ENCODE assay signal across 8 cellular contexts in the genomic region with DNA sequence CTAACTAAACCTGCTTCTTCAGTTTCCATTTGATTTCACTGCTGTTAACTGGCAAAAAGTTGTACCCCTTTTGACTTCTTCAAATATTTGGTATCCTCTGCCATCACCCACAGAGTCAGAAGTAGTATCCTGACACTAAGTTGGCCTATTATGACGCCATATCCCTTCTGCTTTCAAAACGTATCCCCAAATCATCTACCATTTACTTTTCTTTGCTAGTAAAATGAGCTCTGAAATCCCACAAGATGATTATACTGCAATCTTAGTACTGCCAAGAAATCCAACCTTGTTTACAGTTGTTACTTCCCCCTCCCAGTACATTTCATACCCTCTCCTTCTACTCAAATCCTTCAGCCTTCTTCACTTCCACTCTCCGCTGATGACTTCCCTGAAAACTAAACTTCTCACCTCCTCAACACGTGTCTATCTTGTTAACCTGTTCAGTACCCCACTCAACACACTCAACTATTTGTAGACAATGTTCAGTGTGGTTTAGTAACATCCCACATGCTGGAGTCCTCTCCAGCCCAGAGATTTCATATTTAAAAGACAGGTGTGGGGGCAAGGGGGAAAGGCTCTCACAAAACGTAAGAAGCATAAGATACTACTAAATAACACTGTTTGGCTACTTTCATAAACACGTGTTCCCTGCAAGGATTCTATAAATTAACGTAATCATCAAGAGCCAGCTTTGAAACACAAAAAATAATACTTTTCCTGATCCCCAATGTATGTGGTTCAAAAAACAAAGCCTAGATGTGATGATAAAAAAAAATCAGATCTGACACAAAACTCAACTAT. TPM values are rescaled to one million over a fixed set of nuclear protein-coding genes. Genes with fewer than 3 reads are reported as not detected.
DNase-seq lines count a peak whose midpoint lies in the region; ATAC-seq and TF ChIP-seq lines count a peak whose summit lies in the region.

No MANE protein-coding gene starts in this region.

- peak overlapping the region; percentile 85 for H3K4me3 ChIP-seq in cardiac muscle cell

- intact Hi-C loops in cardiac septum (cut with DNase I) = no loop called here
- intact Hi-C loops in activated CD8-positive, alpha-beta T cell treated with anti-CD3 and anti-CD28 coated beads for 36 hours (cut with micrococcal nuclease) = loop anchor here (5.0 kb wide), 1 partner anchor 332 kb away; no protein-coding TSS in a partner anchor

- DNase-seq in cardiac muscle cell (ENCODE audit: low read depth in 1 of 2, low spot score in 1 of 2) (no peak), cardiac septum (ENCODE audit: low spot score) (no peak), immature natural killer cell (peak in 1 of 3 donors; percentile 4), NCI-H510A treated with DMSO at 0.1 percent for 48 hours (lab: John Stamatoyannopoulos, UW) (no peak), cortex of kidney (lab: John Stamatoyannopoulos, UW) (no peak), NCI-H524 (lab: John Stamatoyannopoulos, UW) (no peak)
- DNase-seq in activated CD8-positive, alpha-beta T cell treated with anti-CD3 and anti-CD28 coated beads for 36 hours = no peak
- no peak for DNase-seq in stimulated activated naive B cell treated with anti-CD40 and anti-IgM and Interleukin-4, amounts not matched to agents 10 μg/mL and 1 μg/mL and 100 μg/mL, for 72 hours

- H3K4me3 Mint-ChIP-seq in activated CD8-positive, alpha-beta T cell treated with anti-CD3 and anti-CD28 coated beads for 36 hours = peak overlapping the region; percentile 81
- H3K4me3 Mint-ChIP-seq in immature natural killer cell = peak overlapping the region; percentile 88 to 96 (median 92)
- H3K4me3 Mint-ChIP-seq in stimulated activated naive B cell treated with anti-CD40 and anti-IgM and Interleukin-4, amounts not matched to agents 10 μg/mL and 1 μg/mL and 100 μg/mL, for 72 hours = peak overlapping the region; percentile 77 to 94

- H3K27me3 ChIP-seq in cardiac muscle cell = no peaks in the 10 kb centered on the region

- POLR2A ChIA-PET in activated CD8-positive, alpha-beta T cell treated with anti-CD3 and anti-CD28 coated beads for 36 hours (lab: Charles Lee) = interaction anchor here (1.0 to 2.3 kb wide), 4 partner anchors 8 to 329 kb away, joined by 4 to 7 read pairs (median 4); a partner anchor contains a TSS

- TF ChIP-seq CTCF in cardiac muscle cell (IDR thresholded peaks at IDR 0.05; ENCODE audit: low read depth, low read length) = no peak
- no peak for TF ChIP-seq CTCF in activated CD8-positive, alpha-beta T cell treated with anti-CD3 and anti-CD28 coated beads for 36 hours (IDR thresholded peaks at IDR 0.05)

- ATAC-seq in activated CD8-positive, alpha-beta T cell treated with anti-CD3 and anti-CD28 coated beads for 36 hours = no peak
- no peak for ATAC-seq in stimulated activated naive B cell treated with anti-CD40 and anti-IgM and Interleukin-4, amounts not matched to agents 10 μg/mL and 1 μg/mL and 100 μg/mL, for 72 hours (replicated peaks)

- H3K27me3 Mint-ChIP-seq in activated CD8-positive, alpha-beta T cell treated with anti-CD3 and anti-CD28 coated beads for 36 hours = no peaks in the 10 kb centered on the region
- H3K27me3 Mint-ChIP-seq in immature natural killer cell (ENCODE audit: low read depth in 3 of 3) = peaks cover 5 to 8% (median 5%) of the 10 kb centered on the region in 3 donors
- H3K27me3 Mint-ChIP-seq in stimulated activated naive B cell treated with anti-CD40 and anti-IgM and Interleukin-4, amounts not matched to agents 10 μg/mL and 1 μg/mL and 100 μg/mL, for 72 hours = no peaks in the 10 kb centered on the region

- H3K36me3 Mint-ChIP-seq in activated CD8-positive, alpha-beta T cell treated with anti-CD3 and anti-CD28 coated beads for 36 hours (ENCODE audit: low read depth) = peaks cover 45% of the 10 kb centered on the region
- H3K36me3 Mint-ChIP-seq in immature natural killer cell = peaks cover 0 to 11% (median 7%) of the 10 kb centered on the region in 3 donors
- H3K36me3 Mint-ChIP-seq in stimulated activated naive B cell treated with anti-CD40 and anti-IgM and Interleukin-4, amounts not matched to agents 10 μg/mL and 1 μg/mL and 100 μg/mL, for 72 hours = peaks cover 18 to 28% of the 10 kb centered on the region in 2 donors

- peaks cover 48% of the 10 kb centered on the region for H3K4me1 Mint-ChIP-seq in activated CD8-positive, alpha-beta T cell treated with anti-CD3 and anti-CD28 coated beads for 36 hours (ENCODE audit: low read depth)
- H3K4me1 Mint-ChIP-seq in immature natural killer cell = peaks cover 30 to 51% of the 10 kb centered on the region in 2 donors
- H3K4me1 Mint-ChIP-seq in stimulated activated naive B cell treated with anti-CD40 and anti-IgM and Interleukin-4, amounts not matched to agents 10 μg/mL and 1 μg/mL and 100 μg/mL, for 72 hours = peaks cover 18 to 24% of the 10 kb centered on the region in 2 donors

- no peaks in the 10 kb centered on the region for H3K9me3 ChIP-seq in cardiac muscle cell (ENCODE audit: low read depth)

- peaks cover 16% of the 10 kb centered on the region for H3K4me1 ChIP-seq in cardiac muscle cell (ENCODE audit: low read depth)

- H3K27ac Mint-ChIP-seq in activated CD8-positive, alpha-beta T cell treated with anti-CD3 and anti-CD28 coated beads for 36 hours = peak overlapping the region; percentile 94
- H3K27ac Mint-ChIP-seq in immature natural killer cell = peak overlapping the region; percentile 96 to 98 (median 96)
- peak overlapping the region; percentile 99 for H3K27ac Mint-ChIP-seq in stimulated activated naive B cell treated with anti-CD40 and anti-IgM and Interleukin-4, amounts not matched to agents 10 μg/mL and 1 μg/mL and 100 μg/mL, for 72 hours

- peak overlapping the region; percentile 96 for H3K27ac ChIP-seq in cardiac muscle cell

- CTCF ChIA-PET in activated CD8-positive, alpha-beta T cell treated with anti-CD3 and anti-CD28 coated beads for 36 hours (lab: Charles Lee) = no interaction called here

- H3K9me3 Mint-ChIP-seq in activated CD8-positive, alpha-beta T cell treated with anti-CD3 and anti-CD28 coated beads for 36 hours = no peaks in the 10 kb centered on the region
- no peaks in the 10 kb centered on the region for H3K9me3 Mint-ChIP-seq in immature natural killer cell
- H3K9me3 Mint-ChIP-seq in stimulated activated naive B cell treated with anti-CD40 and anti-IgM and Interleukin-4, amounts not matched to agents 10 μg/mL and 1 μg/mL and 100 μg/mL, for 72 hours = no peaks in the 10 kb centered on the region

- peaks cover 6% of the 10 kb centered on the region for H3K36me3 ChIP-seq in cardiac muscle cell

RNA-seq across cellular contexts. Expression of a gene that starts 1.3 kb away (rescaled TPM):
- total RNA-seq in cardiac muscle cell (20.5 and 31.6 TPM in 2 replicates), cardiac septum (12.4 TPM)
- polyA plus RNA-seq in cardiac muscle cell (9.1 TPM in 2 replicates), immature natural killer cell (1 to 10 TPM; 1.0 to 2.6 (median 2.1) TPM)
- 10 to 100 TPM; 28.6 to 29.1 TPM for total RNA-seq in activated CD8-positive, alpha-beta T cell treated with anti-CD3 and anti-CD28 coated beads for 36 hours
